1 cellular context compared by ENCODE assay signal in the genomic region with DNA sequence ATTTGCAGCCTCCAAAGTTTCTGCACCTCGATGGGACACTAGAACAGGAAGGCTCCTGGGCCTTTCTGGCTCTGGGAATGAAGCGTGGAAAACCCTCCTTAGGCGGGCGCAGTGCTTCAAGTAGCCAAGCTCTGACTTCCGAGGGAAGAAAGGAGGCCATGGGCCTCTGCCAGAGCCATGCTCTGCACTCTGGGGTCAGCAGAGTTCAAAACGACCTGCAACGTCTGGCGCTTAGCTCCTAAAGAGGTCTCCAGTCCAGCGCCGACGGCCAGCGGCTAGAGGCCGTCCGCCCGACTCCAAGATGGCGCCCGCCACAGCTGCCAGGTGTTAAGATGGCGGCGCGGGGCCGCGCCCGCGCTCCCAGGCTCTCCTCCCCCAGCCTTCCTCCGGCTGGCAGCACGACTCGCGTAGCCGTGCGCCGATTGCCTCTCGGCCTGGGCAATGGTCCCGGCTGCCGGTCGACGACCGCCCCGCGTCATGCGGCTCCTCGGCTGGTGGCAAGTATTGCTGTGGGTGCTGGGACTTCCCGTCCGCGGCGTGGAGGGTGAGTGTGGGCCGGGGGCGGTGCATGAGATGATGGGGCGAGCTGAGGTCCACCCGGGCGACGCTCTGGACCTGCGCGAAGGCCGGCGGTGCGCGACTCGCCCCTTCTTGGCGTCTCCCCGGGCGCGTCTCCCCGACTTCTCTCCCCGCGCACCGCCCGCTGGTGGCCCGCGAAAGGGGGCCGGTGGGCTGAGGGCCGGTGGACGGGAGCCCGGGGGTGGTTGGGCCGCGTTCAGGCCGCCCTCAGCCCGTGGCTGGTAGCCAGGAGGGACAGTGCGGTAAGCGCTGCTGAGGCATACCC.
TF ChIP-seq lines count a peak whose summit lies in the region.

A gene with protein sequence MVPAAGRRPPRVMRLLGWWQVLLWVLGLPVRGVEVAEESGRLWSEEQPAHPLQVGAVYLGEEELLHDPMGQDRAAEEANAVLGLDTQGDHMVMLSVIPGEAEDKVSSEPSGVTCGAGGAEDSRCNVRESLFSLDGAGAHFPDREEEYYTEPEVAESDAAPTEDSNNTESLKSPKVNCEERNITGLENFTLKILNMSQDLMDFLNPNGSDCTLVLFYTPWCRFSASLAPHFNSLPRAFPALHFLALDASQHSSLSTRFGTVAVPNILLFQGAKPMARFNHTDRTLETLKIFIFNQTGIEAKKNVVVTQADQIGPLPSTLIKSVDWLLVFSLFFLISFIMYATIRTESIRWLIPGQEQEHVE (plus strand): TSS at position 385 of the 844 bp plus-strand sequence. CDS start 57 bp downstream, at position 442.

TF ChIP-seq in HepG2, 621 proteins besides CTCF, POLR2A, EP300 and RAD21 (continued from another document and continues in another):
- TF ChIP-seq, protein P1, sequence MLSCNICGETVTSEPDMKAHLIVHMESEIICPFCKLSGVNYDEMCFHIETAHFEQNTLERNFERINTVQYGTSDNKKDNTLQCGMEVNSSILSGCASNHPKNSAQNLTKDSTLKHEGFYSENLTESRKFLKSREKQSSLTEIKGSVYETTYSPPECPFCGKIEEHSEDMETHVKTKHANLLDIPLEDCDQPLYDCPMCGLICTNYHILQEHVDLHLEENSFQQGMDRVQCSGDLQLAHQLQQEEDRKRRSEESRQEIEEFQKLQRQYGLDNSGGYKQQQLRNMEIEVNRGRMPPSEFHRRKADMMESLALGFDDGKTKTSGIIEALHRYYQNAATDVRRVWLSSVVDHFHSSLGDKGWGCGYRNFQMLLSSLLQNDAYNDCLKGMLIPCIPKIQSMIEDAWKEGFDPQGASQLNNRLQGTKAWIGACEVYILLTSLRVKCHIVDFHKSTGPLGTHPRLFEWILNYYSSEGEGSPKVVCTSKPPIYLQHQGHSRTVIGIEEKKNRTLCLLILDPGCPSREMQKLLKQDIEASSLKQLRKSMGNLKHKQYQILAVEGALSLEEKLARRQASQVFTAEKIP (CRISPR knock-in tag; IDR thresholded peaks at IDR 0.05; ENCODE audit: borderline replicate concordance) = no peak
- peak; percentile 85; the same call in 1 of the 2 replicates for TF ChIP-seq DNMT1 (CRISPR knock-in tag; IDR thresholded peaks at IDR 0.05)
- TF ChIP-seq ZNF207 (IDR thresholded peaks at IDR 0.05; ENCODE audit: borderline replicate concordance) = no peak
- TF ChIP-seq ZNF569 (CRISPR knock-in tag; IDR thresholded peaks at IDR 0.05; ENCODE audit: borderline replicate concordance) = no peak
- peak; percentile 52; the same call in 1 of the 2 replicates for TF ChIP-seq HCFC1 (IDR thresholded peaks at IDR 0.05; ENCODE audit: low read depth, low read length)
- TF ChIP-seq ZNF709 (CRISPR knock-in tag; IDR thresholded peaks at IDR 0.05) = peak; percentile 84
- TF ChIP-seq ZNF263 (CRISPR knock-in tag; IDR thresholded peaks at IDR 0.05) = peak; percentile 58; the same call in 1 of the 2 replicates
- peak; percentile 93 for TF ChIP-seq MYC (CRISPR knock-in tag; IDR thresholded peaks at IDR 0.05; ENCODE audit: borderline replicate concordance)
- TF ChIP-seq, protein P2, sequence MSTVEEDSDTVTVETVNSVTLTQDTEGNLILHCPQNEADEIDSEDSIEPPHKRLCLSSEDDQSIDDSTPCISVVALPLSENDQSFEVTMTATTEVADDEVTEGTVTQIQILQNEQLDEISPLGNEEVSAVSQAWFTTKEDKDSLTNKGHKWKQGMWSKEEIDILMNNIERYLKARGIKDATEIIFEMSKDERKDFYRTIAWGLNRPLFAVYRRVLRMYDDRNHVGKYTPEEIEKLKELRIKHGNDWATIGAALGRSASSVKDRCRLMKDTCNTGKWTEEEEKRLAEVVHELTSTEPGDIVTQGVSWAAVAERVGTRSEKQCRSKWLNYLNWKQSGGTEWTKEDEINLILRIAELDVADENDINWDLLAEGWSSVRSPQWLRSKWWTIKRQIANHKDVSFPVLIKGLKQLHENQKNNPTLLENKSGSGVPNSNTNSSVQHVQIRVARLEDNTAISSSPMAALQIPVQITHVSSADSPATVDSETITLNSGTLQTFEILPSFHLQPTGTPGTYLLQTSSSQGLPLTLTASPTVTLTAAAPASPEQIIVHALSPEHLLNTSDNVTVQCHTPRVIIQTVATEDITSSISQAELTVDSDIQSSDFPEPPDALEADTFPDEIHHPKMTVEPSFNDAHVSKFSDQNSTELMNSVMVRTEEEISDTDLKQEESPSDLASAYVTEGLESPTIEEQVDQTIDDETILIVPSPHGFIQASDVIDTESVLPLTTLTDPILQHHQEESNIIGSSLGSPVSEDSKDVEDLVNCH (CRISPR knock-in tag; IDR thresholded peaks at IDR 0.05) = no peak
- 0 out of 2 replicates have a peak, but pooled peaks have one; percentile 53 for TF ChIP-seq ZNF724P (CRISPR knock-in tag; IDR thresholded peaks at IDR 0.05; ENCODE audit: borderline replicate concordance)
- no peak for TF ChIP-seq SRSF4 (IDR thresholded peaks at IDR 0.05; ENCODE audit: low read depth, low read length, poor library complexity, severe bottlenecking)
- peak; percentile 88 for TF ChIP-seq AHR (CRISPR knock-in tag; IDR thresholded peaks at IDR 0.05)
- no peak for TF ChIP-seq IKZF4 (CRISPR knock-in tag; IDR thresholded peaks at IDR 0.05; ENCODE audit: borderline replicate concordance, low read depth, not compliant biosample characterization)
- TF ChIP-seq BCL6 (CRISPR knock-in tag; IDR thresholded peaks at IDR 0.05) = peak; percentile 57
- TF ChIP-seq FOXO1 (CRISPR knock-in tag; IDR thresholded peaks at IDR 0.05) = 0 out of 2 replicates have a peak, but pooled peaks have one; percentile 64
- TF ChIP-seq ZNF615 (CRISPR knock-in tag; IDR thresholded peaks at IDR 0.05; ENCODE audit: borderline replicate concordance) = no peak
- TF ChIP-seq, protein P3, sequence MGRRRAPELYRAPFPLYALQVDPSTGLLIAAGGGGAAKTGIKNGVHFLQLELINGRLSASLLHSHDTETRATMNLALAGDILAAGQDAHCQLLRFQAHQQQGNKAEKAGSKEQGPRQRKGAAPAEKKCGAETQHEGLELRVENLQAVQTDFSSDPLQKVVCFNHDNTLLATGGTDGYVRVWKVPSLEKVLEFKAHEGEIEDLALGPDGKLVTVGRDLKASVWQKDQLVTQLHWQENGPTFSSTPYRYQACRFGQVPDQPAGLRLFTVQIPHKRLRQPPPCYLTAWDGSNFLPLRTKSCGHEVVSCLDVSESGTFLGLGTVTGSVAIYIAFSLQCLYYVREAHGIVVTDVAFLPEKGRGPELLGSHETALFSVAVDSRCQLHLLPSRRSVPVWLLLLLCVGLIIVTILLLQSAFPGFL (CRISPR knock-in tag; IDR thresholded peaks at IDR 0.05) = no peak
- TF ChIP-seq, protein P4, sequence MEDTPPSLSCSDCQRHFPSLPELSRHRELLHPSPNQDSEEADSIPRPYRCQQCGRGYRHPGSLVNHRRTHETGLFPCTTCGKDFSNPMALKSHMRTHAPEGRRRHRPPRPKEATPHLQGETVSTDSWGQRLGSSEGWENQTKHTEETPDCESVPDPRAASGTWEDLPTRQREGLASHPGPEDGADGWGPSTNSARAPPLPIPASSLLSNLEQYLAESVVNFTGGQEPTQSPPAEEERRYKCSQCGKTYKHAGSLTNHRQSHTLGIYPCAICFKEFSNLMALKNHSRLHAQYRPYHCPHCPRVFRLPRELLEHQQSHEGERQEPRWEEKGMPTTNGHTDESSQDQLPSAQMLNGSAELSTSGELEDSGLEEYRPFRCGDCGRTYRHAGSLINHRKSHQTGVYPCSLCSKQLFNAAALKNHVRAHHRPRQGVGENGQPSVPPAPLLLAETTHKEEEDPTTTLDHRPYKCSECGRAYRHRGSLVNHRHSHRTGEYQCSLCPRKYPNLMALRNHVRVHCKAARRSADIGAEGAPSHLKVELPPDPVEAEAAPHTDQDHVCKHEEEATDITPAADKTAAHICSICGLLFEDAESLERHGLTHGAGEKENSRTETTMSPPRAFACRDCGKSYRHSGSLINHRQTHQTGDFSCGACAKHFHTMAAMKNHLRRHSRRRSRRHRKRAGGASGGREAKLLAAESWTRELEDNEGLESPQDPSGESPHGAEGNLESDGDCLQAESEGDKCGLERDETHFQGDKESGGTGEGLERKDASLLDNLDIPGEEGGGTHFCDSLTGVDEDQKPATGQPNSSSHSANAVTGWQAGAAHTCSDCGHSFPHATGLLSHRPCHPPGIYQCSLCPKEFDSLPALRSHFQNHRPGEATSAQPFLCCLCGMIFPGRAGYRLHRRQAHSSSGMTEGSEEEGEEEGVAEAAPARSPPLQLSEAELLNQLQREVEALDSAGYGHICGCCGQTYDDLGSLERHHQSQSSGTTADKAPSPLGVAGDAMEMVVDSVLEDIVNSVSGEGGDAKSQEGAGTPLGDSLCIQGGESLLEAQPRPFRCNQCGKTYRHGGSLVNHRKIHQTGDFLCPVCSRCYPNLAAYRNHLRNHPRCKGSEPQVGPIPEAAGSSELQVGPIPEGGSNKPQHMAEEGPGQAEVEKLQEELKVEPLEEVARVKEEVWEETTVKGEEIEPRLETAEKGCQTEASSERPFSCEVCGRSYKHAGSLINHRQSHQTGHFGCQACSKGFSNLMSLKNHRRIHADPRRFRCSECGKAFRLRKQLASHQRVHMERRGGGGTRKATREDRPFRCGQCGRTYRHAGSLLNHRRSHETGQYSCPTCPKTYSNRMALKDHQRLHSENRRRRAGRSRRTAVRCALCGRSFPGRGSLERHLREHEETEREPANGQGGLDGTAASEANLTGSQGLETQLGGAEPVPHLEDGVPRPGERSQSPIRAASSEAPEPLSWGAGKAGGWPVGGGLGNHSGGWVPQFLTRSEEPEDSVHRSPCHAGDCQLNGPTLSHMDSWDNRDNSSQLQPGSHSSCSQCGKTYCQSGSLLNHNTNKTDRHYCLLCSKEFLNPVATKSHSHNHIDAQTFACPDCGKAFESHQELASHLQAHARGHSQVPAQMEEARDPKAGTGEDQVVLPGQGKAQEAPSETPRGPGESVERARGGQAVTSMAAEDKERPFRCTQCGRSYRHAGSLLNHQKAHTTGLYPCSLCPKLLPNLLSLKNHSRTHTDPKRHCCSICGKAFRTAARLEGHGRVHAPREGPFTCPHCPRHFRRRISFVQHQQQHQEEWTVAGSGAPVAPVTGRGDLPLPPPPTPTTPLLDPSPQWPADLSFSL (CRISPR knock-in tag; IDR thresholded peaks at IDR 0.05) = 0 out of 2 replicates have a peak, but pooled peaks have one; percentile 25
- TF ChIP-seq ZNF749 (CRISPR knock-in tag; IDR thresholded peaks at IDR 0.05; ENCODE audit: borderline replicate concordance) = peak; percentile 81; the same call in 1 of the 2 replicates
- peak; percentile 12; the same call in 1 of the 2 replicates for TF ChIP-seq GABPA (IDR thresholded peaks at IDR 0.05; ENCODE audit: low read depth, low read length)
- TF ChIP-seq GABPA (CRISPR knock-in tag; IDR thresholded peaks at IDR 0.05; ENCODE audit: low read depth) = peak; percentile 46; the same call in 1 of the 2 replicates
- TF ChIP-seq, protein P5, sequence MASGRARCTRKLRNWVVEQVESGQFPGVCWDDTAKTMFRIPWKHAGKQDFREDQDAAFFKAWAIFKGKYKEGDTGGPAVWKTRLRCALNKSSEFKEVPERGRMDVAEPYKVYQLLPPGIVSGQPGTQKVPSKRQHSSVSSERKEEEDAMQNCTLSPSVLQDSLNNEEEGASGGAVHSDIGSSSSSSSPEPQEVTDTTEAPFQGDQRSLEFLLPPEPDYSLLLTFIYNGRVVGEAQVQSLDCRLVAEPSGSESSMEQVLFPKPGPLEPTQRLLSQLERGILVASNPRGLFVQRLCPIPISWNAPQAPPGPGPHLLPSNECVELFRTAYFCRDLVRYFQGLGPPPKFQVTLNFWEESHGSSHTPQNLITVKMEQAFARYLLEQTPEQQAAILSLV (CRISPR knock-in tag; IDR thresholded peaks at IDR 0.05; ENCODE audit: borderline replicate concordance) = peak; percentile 90; the same call in 1 of the 2 replicates
- TF ChIP-seq MTF2 (CRISPR knock-in tag; IDR thresholded peaks at IDR 0.05; ENCODE audit: borderline replicate concordance) = peak; percentile 85
- TF ChIP-seq CBX2 (IDR thresholded peaks at IDR 0.05; ENCODE audit: low read depth, low read length) = no peak
- no peak for TF ChIP-seq CBX2 (CRISPR knock-in tag; IDR thresholded peaks at IDR 0.05; ENCODE audit: low read depth)
- TF ChIP-seq ZC3H13 (CRISPR knock-in tag; IDR thresholded peaks at IDR 0.05) = no peak; the same call in none of the 2 replicates
- no peak for TF ChIP-seq ZNF3 (CRISPR knock-in tag; IDR thresholded peaks at IDR 0.05)
- TF ChIP-seq ZSCAN31 (CRISPR knock-in tag; IDR thresholded peaks at IDR 0.05; ENCODE audit: low read depth) = peak; percentile 90
- TF ChIP-seq SALL1 (CRISPR knock-in tag; IDR thresholded peaks at IDR 0.05) = peak; percentile 85; the same call in 1 of the 2 replicates
- peak; percentile 68; the same call in 1 of the 2 replicates for TF ChIP-seq ZNF790 (CRISPR knock-in tag; IDR thresholded peaks at IDR 0.05; ENCODE audit: borderline replicate concordance)
- no peak for TF ChIP-seq KDM6A (CRISPR knock-in tag; IDR thresholded peaks at IDR 0.05; ENCODE audit: low read depth)
- TF ChIP-seq, protein P6, sequence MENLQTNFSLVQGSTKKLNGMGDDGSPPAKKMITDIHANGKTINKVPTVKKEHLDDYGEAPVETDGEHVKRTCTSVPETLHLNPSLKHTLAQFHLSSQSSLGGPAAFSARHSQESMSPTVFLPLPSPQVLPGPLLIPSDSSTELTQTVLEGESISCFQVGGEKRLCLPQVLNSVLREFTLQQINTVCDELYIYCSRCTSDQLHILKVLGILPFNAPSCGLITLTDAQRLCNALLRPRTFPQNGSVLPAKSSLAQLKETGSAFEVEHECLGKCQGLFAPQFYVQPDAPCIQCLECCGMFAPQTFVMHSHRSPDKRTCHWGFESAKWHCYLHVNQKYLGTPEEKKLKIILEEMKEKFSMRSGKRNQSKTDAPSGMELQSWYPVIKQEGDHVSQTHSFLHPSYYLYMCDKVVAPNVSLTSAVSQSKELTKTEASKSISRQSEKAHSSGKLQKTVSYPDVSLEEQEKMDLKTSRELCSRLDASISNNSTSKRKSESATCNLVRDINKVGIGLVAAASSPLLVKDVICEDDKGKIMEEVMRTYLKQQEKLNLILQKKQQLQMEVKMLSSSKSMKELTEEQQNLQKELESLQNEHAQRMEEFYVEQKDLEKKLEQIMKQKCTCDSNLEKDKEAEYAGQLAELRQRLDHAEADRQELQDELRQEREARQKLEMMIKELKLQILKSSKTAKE (CRISPR knock-in tag; IDR thresholded peaks at IDR 0.05; ENCODE audit: borderline replicate concordance) = no peak
- TF ChIP-seq SAP130 (CRISPR knock-in tag; IDR thresholded peaks at IDR 0.05; ENCODE audit: low read depth) = peak; percentile 77
- TF ChIP-seq CEBPG (CRISPR knock-in tag; IDR thresholded peaks at IDR 0.05) = peak; percentile 16; the same call in 1 of the 2 replicates
- TF ChIP-seq ZFX (CRISPR knock-in tag; IDR thresholded peaks at IDR 0.05; ENCODE audit: low read depth) = peak; percentile 97
- peak; percentile 84; the same call in 1 of the 2 replicates for TF ChIP-seq RARG (CRISPR knock-in tag; IDR thresholded peaks at IDR 0.05; ENCODE audit: low read depth)
- TF ChIP-seq, protein P7, sequence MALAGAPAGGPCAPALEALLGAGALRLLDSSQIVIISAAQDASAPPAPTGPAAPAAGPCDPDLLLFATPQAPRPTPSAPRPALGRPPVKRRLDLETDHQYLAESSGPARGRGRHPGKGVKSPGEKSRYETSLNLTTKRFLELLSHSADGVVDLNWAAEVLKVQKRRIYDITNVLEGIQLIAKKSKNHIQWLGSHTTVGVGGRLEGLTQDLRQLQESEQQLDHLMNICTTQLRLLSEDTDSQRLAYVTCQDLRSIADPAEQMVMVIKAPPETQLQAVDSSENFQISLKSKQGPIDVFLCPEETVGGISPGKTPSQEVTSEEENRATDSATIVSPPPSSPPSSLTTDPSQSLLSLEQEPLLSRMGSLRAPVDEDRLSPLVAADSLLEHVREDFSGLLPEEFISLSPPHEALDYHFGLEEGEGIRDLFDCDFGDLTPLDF (CRISPR knock-in tag; IDR thresholded peaks at IDR 0.05) = peak; percentile 88
- TF ChIP-seq ARID2 (CRISPR knock-in tag; IDR thresholded peaks at IDR 0.05; ENCODE audit: borderline replicate concordance) = no peak
- peak; percentile 84; the same call in 1 of the 2 replicates for TF ChIP-seq ZNF446 (CRISPR knock-in tag; IDR thresholded peaks at IDR 0.05)
- peak; percentile 89 for TF ChIP-seq MTA1 (CRISPR knock-in tag; IDR thresholded peaks at IDR 0.05; ENCODE audit: borderline replicate concordance)
- TF ChIP-seq SMARCC2 (IDR thresholded peaks at IDR 0.05) = no peak
- peak; percentile 49; the same call in 1 of the 2 replicates for TF ChIP-seq ZFP1 (CRISPR knock-in tag; IDR thresholded peaks at IDR 0.05)
